ENCODE assay signal across 32 cellular contexts in genomic region chr1:85451236-85451830, GRCh38. TPM values are rescaled to one million over a fixed set of nuclear protein-coding genes. Genes with fewer than 3 reads are reported as not detected.
DNase-seq lines count a peak whose midpoint lies in the region; ATAC-seq, FAIRE-seq and TF ChIP-seq lines count a peak whose summit lies in the region.
"Had no signal": no experiment of that assay in that cellular context is flagged by ENCODE, and none has a peak within 500 bp of the region (broad histone marks: within the 10 kb centered on the region; RNA-seq: fewer than 3 reads in every experiment).

No MANE protein-coding gene starts in this region.

- H3K4me1 Mint-ChIP-seq in GM23338 (peaks cover 21% of the 10 kb centered on the region), HFFc6 (ENCODE audit: low read depth) (no peaks in the 10 kb centered on the region; the same call in 1 of the 2 replicates)
- H3K4me1 Mint-ChIP-seq: activated naive CD8-positive, alpha-beta T cell treated with anti-CD3 and anti-CD28 coated beads, Interleukin-2, amount 50 U/mL, for 24 hours; central memory CD8-positive, alpha-beta T cell; endodermal cell; stimulated activated naive B cell treated with anti-CD40 and anti-IgM and Interleukin-4, amounts not matched to agents 10 μg/mL and 1 μg/mL and 100 μg/mL, for 72 hours had no signal

- H3K27ac Mint-ChIP-seq in GM23338 (no peak overlapping the region), HFFc6 (no peak overlapping the region)
- H3K27ac Mint-ChIP-seq: activated naive CD8-positive, alpha-beta T cell treated with anti-CD3 and anti-CD28 coated beads, Interleukin-2, amount 50 U/mL, for 24 hours; dendritic cell treated with granulocyte-macrophage colony-stimulating factor and Interleukin-4, amounts not matched to agents 40 ng/mL and 50 ng/mL, for 4 days; endodermal cell; nephron progenitor cell; stimulated activated naive B cell treated with anti-CD40 and anti-IgM and Interleukin-4, amounts not matched to agents 10 μg/mL and 1 μg/mL and 100 μg/mL, for 72 hours had no signal

- H4K20me1 ChIP-seq in GM23338 (replicated peaks; ENCODE audit: insufficient read depth), result no peaks in the 10 kb centered on the region
- H4K20me1 ChIP-seq in OCI-LY7 (ENCODE audit: insufficient read depth, low read length), result no peaks in the 10 kb centered on the region

- CTCF ChIA-PET in OCI-LY7 (lab: Charles Lee; ENCODE audit: unreplicated experiment), result no interaction called here

- no peak overlapping the region for H2AFZ ChIP-seq in GM23338
- no peak overlapping the region for H2AFZ ChIP-seq in OCI-LY7 (ENCODE audit: low read length)

- H2BK15ac ChIP-seq in mesendoderm (replicated peaks; ENCODE audit: low read depth), result no peak overlapping the region

- no peak for TF ChIP-seq CTCF in GM23338 (conservative IDR thresholded peaks at IDR 0.05; ENCODE audit: low read depth in 2 of 2)
- no peak for TF ChIP-seq CTCF in bronchial epithelial cell (IDR thresholded peaks at IDR 0.05; ENCODE audit: insufficient read depth, low read length, severe bottlenecking)
- no peak for TF ChIP-seq CTCF in HFFc6 (IDR thresholded peaks at IDR 0.05)
- no peak for TF ChIP-seq CTCF in OCI-LY7 (conservative IDR thresholded peaks at IDR 0.05; ENCODE audit: low read length)

- no peak overlapping the region for H4K5ac ChIP-seq in mesendoderm (ENCODE audit: low read length)

- no peak for TF ChIP-seq RAD21 in Ishikawa (IDR thresholded peaks at IDR 0.05; ENCODE audit: low read depth)

- H3K4me3 ChIP-seq in GM23338, result no peak overlapping the region
- H3K4me3 ChIP-seq in bronchial epithelial cell (ENCODE audit: low read depth, low read length), result no peak overlapping the region
- H3K4me3 ChIP-seq in mesendoderm (ENCODE audit: low read length), result no peak overlapping the region
- H3K4me3 ChIP-seq in OCI-LY7 (ENCODE audit: low read depth, low read length, poor library complexity, severe bottlenecking), result no peak overlapping the region
- H3K4me3 ChIP-seq: heart left ventricle, pancreas, skin epidermis, upper lobe of left lung had no signal

- H3K4ac ChIP-seq in mesendoderm (ENCODE audit: low read depth, low read length), result no peak overlapping the region

- H3K27me3 Mint-ChIP-seq in GM23338 (ENCODE audit: insufficient read depth, low read depth, poor library complexity) (no peaks in the 10 kb centered on the region), HFFc6 (ENCODE audit: insufficient read depth) (peaks cover 3% of the 10 kb centered on the region; the same call in 1 of the 2 replicates)
- H3K27me3 Mint-ChIP-seq: dendritic cell treated with granulocyte-macrophage colony-stimulating factor and Interleukin-4, amounts not matched to agents 40 ng/mL and 50 ng/mL, for 4 days; stimulated activated naive B cell treated with anti-CD40 and anti-IgM and Interleukin-4, amounts not matched to agents 10 μg/mL and 1 μg/mL and 100 μg/mL, for 72 hours had no signal

- DNase-seq in GM23338 (ENCODE audit: low spot score) (no peak), bronchial epithelial cell (ENCODE audit: low read depth) (peak; percentile 67), mesendoderm (peak; percentile 87), HFFc6 (no peak), OCI-LY7 (ENCODE audit: low spot score) (no peak)
- DNase-seq in activated CD4-positive, alpha-beta T cell treated with anti-CD3 and anti-CD28 coated beads, Interleukin-2, amount 50 U/mL, for 1 hour, result no peak
- DNase-seq: activated CD4-positive, alpha-beta T cell treated with anti-CD3 and anti-CD28 coated beads, Interleukin-2, amount 50 U/mL, for 48 hours; activated naive CD4-positive, alpha-beta T cell; activated naive CD8-positive, alpha-beta T cell treated with anti-CD3 and anti-CD28 coated beads, Interleukin-2, amount 50 U/mL, for 24 hours; C1 segment of cervical spinal cord; DMS79; endodermal cell; foreskin melanocyte; left cardiac atrium; MV-4-11; NCI-H1436; NCI-H2081; NCI-H82; nephron progenitor cell; pancreas; retina; stimulated activated naive B cell treated with anti-CD40 and anti-IgM and Interleukin-4, amounts not matched to agents 10 μg/mL and 1 μg/mL and 100 μg/mL, for 72 hours; T-helper 2 cell had no signal

- intact Hi-C loops in OCI-LY7 (cut with micrococcal nuclease; ENCODE audit: unreplicated experiment), result no loop called here

- no peak overlapping the region for H3K18ac ChIP-seq in mesendoderm (ENCODE audit: low read length)

- H3K4me3 Mint-ChIP-seq in GM23338, result no peak overlapping the region
- H3K4me3 Mint-ChIP-seq in HFFc6, result no peak overlapping the region
- H3K4me3 Mint-ChIP-seq: activated naive CD8-positive, alpha-beta T cell treated with anti-CD3 and anti-CD28 coated beads, Interleukin-2, amount 50 U/mL, for 24 hours; central memory CD8-positive, alpha-beta T cell; dendritic cell treated with granulocyte-macrophage colony-stimulating factor and Interleukin-4, amounts not matched to agents 40 ng/mL and 50 ng/mL, for 4 days; endodermal cell; nephron progenitor cell; stimulated activated naive B cell treated with anti-CD40 and anti-IgM and Interleukin-4, amounts not matched to agents 10 μg/mL and 1 μg/mL and 100 μg/mL, for 72 hours had no signal

- no peaks in the 10 kb centered on the region for H3K9me3 ChIP-seq in OCI-LY7 (ENCODE audit: low read length)
- H3K9me3 ChIP-seq: heart left ventricle, pancreas, upper lobe of left lung had no signal

- H3K4me2 ChIP-seq in GM23338, result no peak overlapping the region
- no peak overlapping the region for H3K4me2 ChIP-seq in mesendoderm (ENCODE audit: low read length)
- H3K4me2 ChIP-seq in OCI-LY7 (ENCODE audit: low read length), result no peak overlapping the region

- H3F3A ChIP-seq in GM23338 (replicated peaks; ENCODE audit: low read depth), result no peaks in the 10 kb centered on the region

- FAIRE-seq in bronchial epithelial cell (lab: Jason Lieb, UNC), result no peak
- FAIRE-seq: H1, pancreas had no signal

- WGBS in mesendoderm (ENCODE audit: extremely low coverage, insufficient coverage, low lambda C conversion rate), result no CpG with 5 or more reads among the region's 2 CpGs

- no peaks in the 10 kb centered on the region for H3K9me3 Mint-ChIP-seq in GM23338
- no peaks in the 10 kb centered on the region for H3K9me3 Mint-ChIP-seq in HFFc6
- H3K9me3 Mint-ChIP-seq: activated naive CD8-positive, alpha-beta T cell treated with anti-CD3 and anti-CD28 coated beads, Interleukin-2, amount 50 U/mL, for 24 hours; endodermal cell; nephron progenitor cell; stimulated activated naive B cell treated with anti-CD40 and anti-IgM and Interleukin-4, amounts not matched to agents 10 μg/mL and 1 μg/mL and 100 μg/mL, for 72 hours had no signal

- H3K36me3 Mint-ChIP-seq in GM23338 (ENCODE audit: low read depth), result no peaks in the 10 kb centered on the region
- H3K36me3 Mint-ChIP-seq in HFFc6 (ENCODE audit: low read depth), result peaks cover 19% of the 10 kb centered on the region

- POLR2A ChIA-PET in OCI-LY7 (lab: Charles Lee), result no interaction called here

- no peaks in the 10 kb centered on the region for H3K27me3 ChIP-seq in GM23338 (ENCODE audit: insufficient read depth)
- no peaks in the 10 kb centered on the region for H3K27me3 ChIP-seq in bronchial epithelial cell (ENCODE audit: control insufficient read depth, insufficient read depth, low read length)
- H3K27me3 ChIP-seq in mesendoderm (ENCODE audit: insufficient read depth, low read length, poor library complexity), result no peaks in the 10 kb centered on the region
- H3K27me3 ChIP-seq: heart left ventricle, pancreas, upper lobe of left lung had no signal

- H3K36me3 ChIP-seq in GM23338 (ENCODE audit: insufficient read depth), result no peaks in the 10 kb centered on the region
- no peaks in the 10 kb centered on the region for H3K36me3 ChIP-seq in bronchial epithelial cell (ENCODE audit: control insufficient read depth, insufficient read depth, low read length)
- H3K36me3 ChIP-seq in mesendoderm (ENCODE audit: control insufficient read depth, insufficient read depth, low read length), result no peaks in the 10 kb centered on the region
- H3K36me3 ChIP-seq in OCI-LY7 (ENCODE audit: insufficient read depth, low read length), result no peaks in the 10 kb centered on the region
- H3K36me3 ChIP-seq: heart left ventricle, pancreas, upper lobe of left lung had no signal

- TF ChIP-seq EP300 in Ishikawa (IDR thresholded peaks at IDR 0.05; ENCODE audit: borderline replicate concordance), result no peak

- H3K9me2 ChIP-seq in GM23338 (ENCODE audit: insufficient read depth), result peaks cover 10% of the 10 kb centered on the region
- no peaks in the 10 kb centered on the region for H3K9me2 ChIP-seq in OCI-LY7 (ENCODE audit: insufficient read depth, low read length)

- no peak overlapping the region for H2BK5ac ChIP-seq in mesendoderm (ENCODE audit: low read length)

- peak overlapping the region; percentile 52 for H3K23ac ChIP-seq in mesendoderm (ENCODE audit: low read length)

- H3K79me1 ChIP-seq in mesendoderm (ENCODE audit: low read length), result no peaks in the 10 kb centered on the region

- H2AK5ac ChIP-seq in mesendoderm (ENCODE audit: low read length), result no peak overlapping the region

- peak; percentile 36; the same call in 1 of the 3 replicates for ATAC-seq in GM23338
- ATAC-seq: activated CD4-positive, CD25-positive, alpha-beta regulatory T cell treated with anti-CD3 and anti-CD28 coated beads, Interleukin-2, amount 50 U/mL, for 24 hours; activated naive CD8-positive, alpha-beta T cell treated with anti-CD3 and anti-CD28 coated beads, Interleukin-2, amount 50 U/mL, for 24 hours; esophagus mucosa; stimulated activated naive B cell treated with anti-CD40 and anti-IgM and Interleukin-4, amounts not matched to agents 10 μg/mL and 1 μg/mL and 100 μg/mL, for 72 hours had no signal

- no TSS peak for BruUV-seq in OCI-LY7 (replicated peaks; lab: Mats Ljungman, UMichigan)

- no peak overlapping the region for H3K27ac ChIP-seq in GM23338 (ENCODE audit: low read depth)
- no peak overlapping the region for H3K27ac ChIP-seq in mesendoderm (ENCODE audit: low read depth, low read length)
- H3K27ac ChIP-seq in OCI-LY7 (ENCODE audit: low read depth, low read length, poor library complexity, severe bottlenecking), result no peak overlapping the region
- H3K27ac ChIP-seq: heart left ventricle, pancreas, skin epidermis, upper lobe of left lung had no signal

- 0 out of 2 replicates have a peak, but pooled peaks cover 8% of the 10 kb centered on the region for H3K79me2 ChIP-seq in GM23338 (replicated peaks; ENCODE audit: insufficient read depth)
- no peaks in the 10 kb centered on the region for H3K79me2 ChIP-seq in mesendoderm (ENCODE audit: control insufficient read depth, insufficient read depth, low read length)
- H3K79me2 ChIP-seq in OCI-LY7 (ENCODE audit: insufficient read depth, low read depth, low read length), result no peaks in the 10 kb centered on the region

- H3K9ac ChIP-seq in mesendoderm (ENCODE audit: low read length), result no peak overlapping the region

- H4K8ac ChIP-seq in mesendoderm (ENCODE audit: low read depth, low read length), result no peak overlapping the region

- no peak overlapping the region for H3K56ac ChIP-seq in mesendoderm (ENCODE audit: low read length)

- no peak overlapping the region for H2BK120ac ChIP-seq in mesendoderm (ENCODE audit: low read depth, low read length)

- H3K4me1 ChIP-seq in GM23338 (ENCODE audit: insufficient read depth) (peaks cover 15% of the 10 kb centered on the region), mesendoderm (ENCODE audit: control insufficient read depth, low read depth, low read length) (no peaks in the 10 kb centered on the region), OCI-LY7 (ENCODE audit: insufficient read depth, low read length, poor library complexity, severe bottlenecking) (no peaks in the 10 kb centered on the region)

RNA-seq across cellular contexts. Expression of gene DDAH1, which starts 13.6 kb away (rescaled TPM):
- total RNA-seq in GM23338 (2014; rRNA removed; shearing (Covaris generic)), result 35.4 and 41.7 TPM in 2 replicates
- 29.4 and 30.3 TPM in 2 replicates for polyA plus RNA-seq in GM23338 (2016; fragmentation: Nextera tagmentation; extraction: Ambion mirVana)
- 1.2 and 1.6 TPM in 2 replicates for total RNA-seq in bronchial epithelial cell
- 26.6 TPM for polyA plus RNA-seq in mesendoderm (2013, experiment 1 of 2)
- 28.0 TPM for polyA plus RNA-seq in mesendoderm (2013, experiment 2 of 2)
- total RNA-seq in HFFc6 (2021; fragmentation: NEBNext Ultra II Directional; extraction: Animal tissue kit (Norgen Biotek cat#: 25700)), result 100 to 1,000 TPM; 235 to 320 (median 277) TPM
- not detected in 2 replicates for total RNA-seq in OCI-LY7 (2014; rRNA removed; shearing (Covaris generic))
- total RNA-seq in OCI-LY7 (2022), result not detected in 2 replicates

Comparison
In these comparisons a context has a peak if more than half of its experiments do, and no peak if none do; other contexts are left out.
1. DNase-seq: peak in bronchial epithelial cell (single experiment) and mesendoderm (single experiment); none in GM23338 (single experiment), HFFc6 (single experiment), activated CD4-positive, alpha-beta T cell treated with anti-CD3 and anti-CD28 coated beads, Interleukin-2, amount 50 U/mL, for 1 hour (single experiment) and OCI-LY7 (single experiment).
2. RNA of gene DDAH1, which starts 13.6 kb away (total RNA-seq): 235 to 320 TPM in HFFc6 and 35.4 to 41.7 TPM in GM23338; 1.2 to 1.6 TPM in bronchial epithelial cell and not detected in OCI-LY7; every median in the first group is over 10 times any median in the second.